Comparison of ENCODE assay signal across 29 cellular contexts in the genomic region with DNA sequence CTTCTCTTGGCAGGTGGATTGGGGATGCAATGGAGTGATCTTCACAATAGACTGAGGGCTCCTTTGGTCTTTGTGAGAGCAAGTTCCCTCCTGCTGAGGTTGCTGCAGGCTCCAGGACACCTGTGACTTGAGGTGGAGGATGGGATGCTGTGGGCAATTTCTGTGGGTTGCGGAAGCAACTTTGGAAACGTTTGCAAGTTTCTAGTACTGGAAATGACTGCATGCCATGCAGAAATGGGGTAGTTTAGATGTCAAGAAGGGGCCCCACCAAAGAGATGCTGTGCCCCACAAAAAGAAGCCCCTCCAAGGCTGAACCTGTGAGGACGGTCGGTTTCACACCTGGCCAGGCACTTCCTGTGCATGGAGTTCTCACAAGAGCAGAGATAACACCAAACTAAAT.
A peak's percentile ranks its signal among the peaks of the same experiment; 100 is the strongest.
DNase-seq lines count a peak whose midpoint lies in the region; ATAC-seq lines count a peak whose summit lies in the region.
"Had no signal": no experiment of that assay in that cellular context is flagged by ENCODE, and none has a peak within 500 bp of the region (broad histone marks: within the 10 kb centered on the region; RNA-seq: fewer than 3 reads in every experiment).

No MANE protein-coding gene starts in this region.

- H3K4me1 Mint-ChIP-seq in activated CD8-positive, alpha-beta memory T cell treated with anti-CD3 and anti-CD28 coated beads, Interleukin-2, amount 10 ng/mL, durations not matched to agents 7 days and 5 days: peaks cover 91% of the 10 kb centered on the region
- peaks cover 91% of the 10 kb centered on the region in 2 donors for H3K4me1 Mint-ChIP-seq in immature natural killer cell

- H3K27ac ChIP-seq in SJSA1: peak overlapping the region; percentile 35
- H3K27ac ChIP-seq: A549, prostate gland, sigmoid colon, vagina had no signal

- H3K27ac Mint-ChIP-seq in activated CD8-positive, alpha-beta memory T cell treated with anti-CD3 and anti-CD28 coated beads, Interleukin-2, amount 10 ng/mL, durations not matched to agents 7 days and 5 days: peak overlapping the region; percentile 97
- peak overlapping the region; percentile 86 to 99 (median 96) for H3K27ac Mint-ChIP-seq in immature natural killer cell
- H3K27ac Mint-ChIP-seq: activated B cell treated with CpG ODN at 0.5 μM for 24 hours; activated naive CD4-positive, alpha-beta T cell treated with anti-CD3 and anti-CD28 coated beads, Interleukin-2, amount 10 ng/mL, durations not matched to agents 7 days and 5 days; activated T-cell treated with anti-CD3 and anti-CD28 coated beads, Interleukin-2, amount 50 U/mL, for 24 hours; B cell had no signal

- no peak overlapping the region for H3K4me3 Mint-ChIP-seq in activated CD8-positive, alpha-beta memory T cell treated with anti-CD3 and anti-CD28 coated beads, Interleukin-2, amount 10 ng/mL, durations not matched to agents 7 days and 5 days
- H3K4me3 Mint-ChIP-seq in immature natural killer cell: peak overlapping the region; percentile 61 to 81 (median 77)
- H3K4me3 Mint-ChIP-seq: activated B cell treated with CpG ODN at 0.5 μM for 24 hours; activated naive CD4-positive, alpha-beta T cell treated with anti-CD3 and anti-CD28 coated beads, Interleukin-2, amount 10 ng/mL, durations not matched to agents 7 days and 5 days; activated T-cell treated with anti-CD3 and anti-CD28 coated beads, Interleukin-2, amount 50 U/mL, for 24 hours; B cell; H9 had no signal

- DNase-seq in activated CD8-positive, alpha-beta memory T cell treated with anti-CD3 and anti-CD28 coated beads, Interleukin-2, amount 10 ng/mL, durations not matched to agents 7 days and 5 days: peak; percentile 72
- DNase-seq in activated CD8-positive, alpha-beta memory T cell treated with anti-CD3 and anti-CD28 coated beads, Interleukin-2, amount 50 U/mL, for 48 hours: no peak
- DNase-seq in SJSA1 (ENCODE audit: low read depth in 1 of 2, low spot score in 2 of 2) (no peak), immature natural killer cell (peak; percentile 64 to 65 (median 65)), DMS 273 treated with DMSO at 0.1 percent for 48 hours (lab: John Stamatoyannopoulos, UW) (no peak), foreskin melanocyte (no peak)
- DNase-seq: activated B cell treated with CpG ODN at 0.5 μM for 24 hours; activated CD4-positive, alpha-beta T cell treated with anti-CD3 and anti-CD28 coated beads, Interleukin-2, amount 50 U/mL, for 48 hours; activated naive CD4-positive, alpha-beta T cell treated with anti-CD3 and anti-CD28 coated beads, Interleukin-2, amount 10 ng/mL, durations not matched to agents 7 days and 5 days; activated T-cell treated with anti-CD3 and anti-CD28 coated beads, Interleukin-2, amount 50 U/mL, for 24 hours; anterior cingulate cortex; cortex of kidney; GDM1; H9; left lung; mesendoderm; NCI-H1105 treated with DMSO at 0.1 percent for 48 hours; NCI-H1930; NCI-H526; sigmoid colon; stimulated activated CD4-positive, alpha-beta T cell treated with anti-CD3 and anti-CD28 coated beads, Interleukin-15, amount 100 ng/mL, for 24 hours; stimulated activated naive CD4-positive, alpha-beta T cell treated with Interleukin-2 at 50 U/mL for 16 hours; T-helper 1 cell had no signal

- peaks cover 17% of the 10 kb centered on the region for H3K36me3 Mint-ChIP-seq in activated CD8-positive, alpha-beta memory T cell treated with anti-CD3 and anti-CD28 coated beads, Interleukin-2, amount 10 ng/mL, durations not matched to agents 7 days and 5 days
- peaks cover 0 to 3% (median 0%) of the 10 kb centered on the region in 3 donors for H3K36me3 Mint-ChIP-seq in immature natural killer cell

- H3K27me3 ChIP-seq in SJSA1 (replicated peaks): no peaks in the 10 kb centered on the region
- H3K27me3 ChIP-seq: left lung, sigmoid colon, vagina had no signal

- H3K9me3 ChIP-seq in SJSA1 (replicated peaks): no peaks in the 10 kb centered on the region
- H3K9me3 ChIP-seq: A549, left lung, prostate gland, sigmoid colon, vagina had no signal

- no peaks in the 10 kb centered on the region for H3K27me3 Mint-ChIP-seq in activated CD8-positive, alpha-beta memory T cell treated with anti-CD3 and anti-CD28 coated beads, Interleukin-2, amount 10 ng/mL, durations not matched to agents 7 days and 5 days
- peaks cover 3 to 8% (median 5%) of the 10 kb centered on the region in 3 donors for H3K27me3 Mint-ChIP-seq in immature natural killer cell (ENCODE audit: low read depth in 3 of 3)
- H3K27me3 Mint-ChIP-seq: activated B cell treated with CpG ODN at 0.5 μM for 24 hours, B cell had no signal

- CTCF ChIA-PET in activated CD8-positive, alpha-beta memory T cell treated with anti-CD3 and anti-CD28 coated beads, Interleukin-2, amount 10 ng/mL, durations not matched to agents 7 days and 5 days (lab: Charles Lee): interaction anchor here (1.2 kb wide), 1 partner anchor 169 kb away, joined by 3 read pairs; no protein-coding TSS in a partner anchor

- H3K4me1 ChIP-seq in SJSA1 (replicated peaks): peaks cover 53% of the 10 kb centered on the region

- no peak overlapping the region for H3K4me3 ChIP-seq in SJSA1
- H3K4me3 ChIP-seq: A549, left lung, prostate gland, sigmoid colon, vagina had no signal

- peaks cover 2% of the 10 kb centered on the region for H3K9me3 Mint-ChIP-seq in activated CD8-positive, alpha-beta memory T cell treated with anti-CD3 and anti-CD28 coated beads, Interleukin-2, amount 10 ng/mL, durations not matched to agents 7 days and 5 days (ENCODE audit: low read depth)
- no peaks in the 10 kb centered on the region for H3K9me3 Mint-ChIP-seq in immature natural killer cell
- H3K9me3 Mint-ChIP-seq: activated B cell treated with CpG ODN at 0.5 μM for 24 hours; activated naive CD4-positive, alpha-beta T cell treated with anti-CD3 and anti-CD28 coated beads, Interleukin-2, amount 10 ng/mL, durations not matched to agents 7 days and 5 days; activated T-cell treated with anti-CD3 and anti-CD28 coated beads, Interleukin-2, amount 50 U/mL, for 24 hours; H9 had no signal

- ATAC-seq in activated CD8-positive, alpha-beta memory T cell treated with anti-CD3 and anti-CD28 coated beads, Interleukin-2, amount 10 ng/mL, durations not matched to agents 7 days and 5 days: no peak
- ATAC-seq in HG03095 (IDR thresholded peaks at IDR 0.05; ENCODE audit: unreplicated experiment): no peak
- no peak for ATAC-seq in GM19463 (IDR thresholded peaks at IDR 0.05; ENCODE audit: unreplicated experiment)
- ATAC-seq: A549 had no signal

- no peaks in the 10 kb centered on the region for H3K36me3 ChIP-seq in SJSA1
- H3K36me3 ChIP-seq: left lung, prostate gland, sigmoid colon, vagina had no signal

Comparison
In these comparisons a context has a peak if more than half of its experiments do, and no peak if none do; other contexts are left out.
1. DNase-seq: peak in activated CD8-positive, alpha-beta memory T cell treated with anti-CD3 and anti-CD28 coated beads, Interleukin-2, amount 10 ng/mL, durations not matched to agents 7 days and 5 days (single experiment) and immature natural killer cell (3 of 3); none in activated CD8-positive, alpha-beta memory T cell treated with anti-CD3 and anti-CD28 coated beads, Interleukin-2, amount 50 U/mL, for 48 hours (single experiment), SJSA1 (0 of 2), DMS 273 treated with DMSO at 0.1 percent for 48 hours (single experiment) and foreskin melanocyte (single experiment).